ENCODE assay signal across 1 cellular context in the genomic region with DNA sequence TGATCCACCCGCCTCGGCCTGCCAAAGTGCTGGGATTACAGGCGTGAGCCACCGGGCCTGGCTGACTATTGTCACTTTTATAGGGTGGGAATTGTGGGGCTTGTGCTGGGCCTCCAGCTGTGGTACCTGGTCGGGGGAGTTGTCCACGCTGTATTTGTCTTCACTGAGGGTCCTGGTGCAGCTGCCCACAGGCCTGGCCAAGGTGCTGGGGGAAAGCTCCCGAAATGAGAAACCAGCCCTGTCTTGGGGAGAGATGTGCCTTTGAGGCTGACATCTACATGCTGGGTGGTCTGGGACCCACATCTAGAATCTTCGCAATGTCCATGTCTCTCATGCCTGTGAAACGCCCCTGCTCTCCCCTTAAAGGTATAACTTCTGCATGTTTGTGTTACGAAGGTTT.
TF ChIP-seq lines count a peak whose summit lies in the region.

No MANE protein-coding gene starts in this region.

TF ChIP-seq in WTC11, 78 proteins besides CTCF, POLR2A, EP300 and RAD21 (continued from another document):
- TF ChIP-seq, protein P1, sequence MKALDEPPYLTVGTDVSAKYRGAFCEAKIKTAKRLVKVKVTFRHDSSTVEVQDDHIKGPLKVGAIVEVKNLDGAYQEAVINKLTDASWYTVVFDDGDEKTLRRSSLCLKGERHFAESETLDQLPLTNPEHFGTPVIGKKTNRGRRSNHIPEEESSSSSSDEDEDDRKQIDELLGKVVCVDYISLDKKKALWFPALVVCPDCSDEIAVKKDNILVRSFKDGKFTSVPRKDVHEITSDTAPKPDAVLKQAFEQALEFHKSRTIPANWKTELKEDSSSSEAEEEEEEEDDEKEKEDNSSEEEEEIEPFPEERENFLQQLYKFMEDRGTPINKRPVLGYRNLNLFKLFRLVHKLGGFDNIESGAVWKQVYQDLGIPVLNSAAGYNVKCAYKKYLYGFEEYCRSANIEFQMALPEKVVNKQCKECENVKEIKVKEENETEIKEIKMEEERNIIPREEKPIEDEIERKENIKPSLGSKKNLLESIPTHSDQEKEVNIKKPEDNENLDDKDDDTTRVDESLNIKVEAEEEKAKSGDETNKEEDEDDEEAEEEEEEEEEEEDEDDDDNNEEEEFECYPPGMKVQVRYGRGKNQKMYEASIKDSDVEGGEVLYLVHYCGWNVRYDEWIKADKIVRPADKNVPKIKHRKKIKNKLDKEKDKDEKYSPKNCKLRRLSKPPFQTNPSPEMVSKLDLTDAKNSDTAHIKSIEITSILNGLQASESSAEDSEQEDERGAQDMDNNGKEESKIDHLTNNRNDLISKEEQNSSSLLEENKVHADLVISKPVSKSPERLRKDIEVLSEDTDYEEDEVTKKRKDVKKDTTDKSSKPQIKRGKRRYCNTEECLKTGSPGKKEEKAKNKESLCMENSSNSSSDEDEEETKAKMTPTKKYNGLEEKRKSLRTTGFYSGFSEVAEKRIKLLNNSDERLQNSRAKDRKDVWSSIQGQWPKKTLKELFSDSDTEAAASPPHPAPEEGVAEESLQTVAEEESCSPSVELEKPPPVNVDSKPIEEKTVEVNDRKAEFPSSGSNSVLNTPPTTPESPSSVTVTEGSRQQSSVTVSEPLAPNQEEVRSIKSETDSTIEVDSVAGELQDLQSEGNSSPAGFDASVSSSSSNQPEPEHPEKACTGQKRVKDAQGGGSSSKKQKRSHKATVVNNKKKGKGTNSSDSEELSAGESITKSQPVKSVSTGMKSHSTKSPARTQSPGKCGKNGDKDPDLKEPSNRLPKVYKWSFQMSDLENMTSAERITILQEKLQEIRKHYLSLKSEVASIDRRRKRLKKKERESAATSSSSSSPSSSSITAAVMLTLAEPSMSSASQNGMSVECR (CRISPR knock-in tag; IDR thresholded peaks at IDR 0.05; ENCODE audit: borderline replicate concordance): no peak
